Comparison of ENCODE assay signal across 29 cellular contexts in genomic region chr10:90372442-90372841, GRCh38.
"Had no signal": no experiment of that assay in that cellular context is flagged by ENCODE, and none has a peak within 500 bp of the region (broad histone marks: within the 10 kb centered on the region; RNA-seq: fewer than 3 reads in every experiment).

No MANE protein-coding gene starts in this region.

- H3K4me3 ChIP-seq: SJCRH30, SK-N-MC had no signal

- H3K27ac Mint-ChIP-seq: activated CD4-positive, alpha-beta T cell treated with anti-CD3 and anti-CD28 coated beads, Interleukin-2, amount 10 ng/mL, durations not matched to agents 24 days and 14 days; activated CD8-positive, alpha-beta T cell treated with anti-CD3 and anti-CD28 coated beads for 36 hours; activated naive CD8-positive, alpha-beta T cell; activated naive CD8-positive, alpha-beta T cell treated with anti-CD3 and anti-CD28 coated beads, Interleukin-2, amount 50 U/mL, for 24 hours; activated T-cell treated with anti-CD3 and anti-CD28 coated beads, Interleukin-2, amount 50 U/mL, for 24 hours had no signal

- H3K9me3 Mint-ChIP-seq: activated CD4-positive, alpha-beta T cell treated with anti-CD3 and anti-CD28 coated beads, Interleukin-2, amount 10 ng/mL, durations not matched to agents 24 days and 14 days; activated T-cell treated with anti-CD3 and anti-CD28 coated beads, Interleukin-2, amount 50 U/mL, for 24 hours had no signal

- H3K4me1 Mint-ChIP-seq: activated CD4-positive, alpha-beta T cell treated with anti-CD3 and anti-CD28 coated beads, Interleukin-2, amount 10 ng/mL, durations not matched to agents 24 days and 14 days; activated naive CD4-positive, alpha-beta T cell treated with anti-CD3 and anti-CD28 coated beads, Interleukin-2, amount 10 ng/mL, durations not matched to agents 7 days and 5 days; activated naive CD8-positive, alpha-beta T cell treated with anti-CD3 and anti-CD28 coated beads, Interleukin-2, amount 50 U/mL, for 24 hours had no signal

- H3K36me3 Mint-ChIP-seq: activated naive CD4-positive, alpha-beta T cell treated with anti-CD3 and anti-CD28 coated beads, Interleukin-2, amount 10 ng/mL, durations not matched to agents 7 days and 5 days; activated naive CD8-positive, alpha-beta T cell had no signal

- H3K4me1 ChIP-seq: SJCRH30 had no signal

- H3K27ac ChIP-seq: brain microvascular endothelial cell, SJCRH30, SK-N-MC had no signal

- H3K27me3 Mint-ChIP-seq: activated CD4-positive, alpha-beta T cell treated with anti-CD3 and anti-CD28 coated beads, Interleukin-2, amount 10 ng/mL, durations not matched to agents 24 days and 14 days; activated CD8-positive, alpha-beta T cell treated with anti-CD3 and anti-CD28 coated beads for 36 hours; activated naive CD4-positive, alpha-beta T cell treated with anti-CD3 and anti-CD28 coated beads, Interleukin-2, amount 10 ng/mL, durations not matched to agents 7 days and 5 days; activated T-cell treated with anti-CD3 and anti-CD28 coated beads, Interleukin-2, amount 50 U/mL, for 24 hours had no signal

- H3K27me3 ChIP-seq: brain microvascular endothelial cell, SJCRH30 had no signal

- H3K9me3 ChIP-seq: SJCRH30 had no signal

- DNase-seq: activated CD4-positive, alpha-beta T cell treated with anti-CD3 and anti-CD28 coated beads, Interleukin-2, amount 10 ng/mL, durations not matched to agents 24 days and 14 days; activated CD4-positive, alpha-beta T cell treated with anti-CD3 and anti-CD28 coated beads, Interleukin-2, amount 50 U/mL, for 4 hours; activated CD8-positive, alpha-beta T cell treated with anti-CD3 and anti-CD28 coated beads for 36 hours; activated gamma-delta T cell treated with Interleukin-2 at 50 U/mL for 16 hours; activated naive CD4-positive, alpha-beta T cell treated with anti-CD3 and anti-CD28 coated beads, Interleukin-2, amount 10 ng/mL, durations not matched to agents 7 days and 5 days; activated naive CD8-positive, alpha-beta T cell treated with anti-CD3 and anti-CD28 coated beads, Interleukin-2, amount 50 U/mL, for 24 hours; activated T-cell treated with anti-CD3 and anti-CD28 coated beads, Interleukin-2, amount 50 U/mL, for 24 hours; amniotic stem cell; aorta; brain microvascular endothelial cell; central memory CD4-positive, alpha-beta T cell; Karpas-422; NCI-H1048; NCI-H1105 treated with DMSO at 0.1 percent for 48 hours; NCI-H1436; NCI-H1694; NCI-H1930; NCI-H2081 treated with DMSO at 0.1 percent for 48 hours; NCI-H226; NCI-H446 treated with DMSO at 0.1 percent for 48 hours; NCI-H524; NCI-H69; NCI-H82; SHP77; SJCRH30; T1000 had no signal

- ATAC-seq: activated CD8-positive, alpha-beta T cell treated with anti-CD3 and anti-CD28 coated beads for 36 hours; activated naive CD8-positive, alpha-beta T cell treated with anti-CD3 and anti-CD28 coated beads, Interleukin-2, amount 50 U/mL, for 24 hours; Panc1 had no signal

- H3K4me3 Mint-ChIP-seq: activated CD4-positive, alpha-beta T cell treated with anti-CD3 and anti-CD28 coated beads, Interleukin-2, amount 10 ng/mL, durations not matched to agents 24 days and 14 days; activated CD8-positive, alpha-beta T cell treated with anti-CD3 and anti-CD28 coated beads for 36 hours; activated naive CD4-positive, alpha-beta T cell treated with anti-CD3 and anti-CD28 coated beads, Interleukin-2, amount 10 ng/mL, durations not matched to agents 7 days and 5 days; activated naive CD8-positive, alpha-beta T cell; activated naive CD8-positive, alpha-beta T cell treated with anti-CD3 and anti-CD28 coated beads, Interleukin-2, amount 50 U/mL, for 24 hours; activated T-cell treated with anti-CD3 and anti-CD28 coated beads, Interleukin-2, amount 50 U/mL, for 24 hours had no signal

- H3K36me3 ChIP-seq: brain microvascular endothelial cell, SJCRH30 had no signal
